8 cellular contexts compared by ENCODE assay signal in genomic region chr7:80018941-80019808, GRCh38.
DNase-seq lines count a peak whose midpoint lies in the region; TF ChIP-seq lines count a peak whose summit lies in the region.

No MANE protein-coding gene starts in this region.

- H3K4me1 ChIP-seq in mammary epithelial cell (ENCODE audit: insufficient read depth, low read length): no peaks in the 10 kb centered on the region

- intact Hi-C loops in mammary epithelial cell (cut with micrococcal nuclease): loop anchor here (1.0 kb wide), 1 partner anchor 213 kb away; no protein-coding TSS in a partner anchor

- H3K9ac ChIP-seq in mammary epithelial cell (ENCODE audit: insufficient read depth, low read length): no peak overlapping the region

- no peaks in the 10 kb centered on the region for H4K20me1 ChIP-seq in mammary epithelial cell (ENCODE audit: insufficient read depth, low read length)

- dilution Hi-C loops in mammary epithelial cell (cut with HindIII; ENCODE audit: low sequenced_read_pairs): no loop called here

- in situ Hi-C loops in mammary epithelial cell (cut with MboI; ENCODE audit: low sequenced_read_pairs in 2 of 2): loop anchor here in 1 of 2 donors (25.0 kb wide), 1 partner anchor 207 kb away; no protein-coding TSS in a partner anchor

- CTCF ChIA-PET in mammary epithelial cell (lab: Charles Lee; ENCODE audit: low non-redundant PET): no interaction called here

- no peaks in the 10 kb centered on the region for H3K27me3 ChIP-seq in mammary epithelial cell (ENCODE audit: insufficient read depth, low read length)

- no peak overlapping the region for H3K27ac ChIP-seq in mammary epithelial cell (ENCODE audit: insufficient read depth, low read depth, low read length)

- H3K4me3 ChIP-seq in mammary epithelial cell (replicated peaks in 1 of 3; ENCODE audit: insufficient read depth in 1 of 3, low read depth in 2 of 3, low read length in 3 of 3): no peak overlapping the region

- WGBS in mammary epithelial cell (ENCODE audit: low coverage, missing lambda C conversion rate): 36% methylated on average over 9 of the region's 9 CpGs

- no peak overlapping the region for H2AFZ ChIP-seq in mammary epithelial cell (ENCODE audit: low read depth, low read length)

- no peaks in the 10 kb centered on the region for H3K36me3 ChIP-seq in mammary epithelial cell (ENCODE audit: insufficient read depth, low read length)

- no TSS peak for BruUV-seq in mammary epithelial cell (replicated peaks; lab: Mats Ljungman, UMichigan)

- H3K79me2 ChIP-seq in mammary epithelial cell (ENCODE audit: insufficient read depth, low read length): no peaks in the 10 kb centered on the region

- H3K9me3 ChIP-seq in mammary epithelial cell (replicated peaks; ENCODE audit: insufficient read depth, low read length): no peaks in the 10 kb centered on the region

- DNase-seq in activated gamma-delta T cell treated with Interleukin-2 at 50 U/mL for 16 hours (peak; percentile 26), activated gamma-delta T cell (lab: John Stamatoyannopoulos, UW) (no peak), HCEC 1CT (peak; percentile 61), LoVo (ENCODE audit: low spot score) (peak; percentile 65), SHP77 (lab: John Stamatoyannopoulos, UW) (peak; percentile 18 to 42), mammary epithelial cell (peak; percentile 13), kidney tubule cell (ENCODE audit: low spot score) (peak; percentile 58)
- peak; percentile 1 for DNase-seq in stimulated activated CD8-positive, alpha-beta memory T cell treated with anti-CD3 and anti-CD28 coated beads, Interleukin-4, amount 100 ng/mL, for 24 hours (ENCODE audit: low read depth)

- no peak overlapping the region for H3K4me2 ChIP-seq in mammary epithelial cell (ENCODE audit: insufficient read depth, low read depth, low read length)

- TF ChIP-seq CTCF in mammary epithelial cell (conservative IDR thresholded peaks at IDR 0.05 in 1 of 2, IDR thresholded peaks at IDR 0.05 in 1 of 2; ENCODE audit: extremely low read depth in 1 of 2, insufficient read depth in 1 of 2, low read depth in 1 of 2, low read length in 2 of 2): peak; percentile 70 to 90
